ENCODE assay signal across 17 cellular contexts in genomic region chr1:39412892-39413291, GRCh38.
DNase-seq lines count a peak whose midpoint lies in the region; ATAC-seq and TF ChIP-seq lines count a peak whose summit lies in the region.
"Had no signal": no experiment of that assay in that cellular context is flagged by ENCODE, and none has a peak within 500 bp of the region (broad histone marks: within the 10 kb centered on the region; RNA-seq: fewer than 3 reads in every experiment).

No MANE protein-coding gene starts in this region.

- no peak for DNase-seq in CD4-positive, alpha-beta T cell
- DNase-seq in PC-9 (no peak), epithelial cell of proximal tubule (ENCODE audit: low read depth) (no peak), neural progenitor cell (ENCODE audit: low spot score) (no peak), ovary (no peak), NCI-H2171 treated with DMSO at 0.1 percent for 48 hours (lab: John Stamatoyannopoulos, UW) (no peak)
- no peak for DNase-seq in stimulated activated CD4-positive, alpha-beta T cell treated with anti-CD3 and anti-CD28 coated beads, Interleukin-4, amount 100 ng/mL, for 4 hours
- DNase-seq: activated CD4-positive, alpha-beta T cell treated with anti-CD3 and anti-CD28 coated beads, Interleukin-2, amount 50 U/mL, for 4 hours; activated effector memory CD4-positive, alpha-beta T cell treated with anti-CD3 and anti-CD28 coated beads, Interleukin-2, amount 50 U/mL, for 16 hours; heart left ventricle; NCI-H1092 treated with DMSO at 0.1 percent for 48 hours; T-cell had no signal

- peaks cover 45% of the 10 kb centered on the region for H3K4me1 ChIP-seq in PC-9 (replicated peaks; ENCODE audit: insufficient read depth)
- H3K4me1 ChIP-seq in neural progenitor cell = peaks cover 46% of the 10 kb centered on the region
- H3K4me1 ChIP-seq in ovary (ENCODE audit: insufficient read depth) = peaks cover 26% of the 10 kb centered on the region

- H4K20me1 ChIP-seq in PC-9 (ENCODE audit: insufficient read depth) (peaks cover 19% of the 10 kb centered on the region), neural progenitor cell (ENCODE audit: low read depth) (peaks cover 78% of the 10 kb centered on the region)

- H3K4me2 ChIP-seq in PC-9 (peak overlapping the region; percentile 99; the same call in 1 of the 2 replicates), neural progenitor cell (no peak overlapping the region)
- H3K4me2 ChIP-seq: KMS-11 had no signal

- H3K27ac Mint-ChIP-seq in CD4-positive, alpha-beta T cell = no peak overlapping the region
- H3K27ac Mint-ChIP-seq in neural progenitor cell = no peak overlapping the region

- no peak for TF ChIP-seq EP300 in ovary (IDR thresholded peaks at IDR 0.05)

- H3K4me3 ChIP-seq in PC-9 (no peak overlapping the region), epithelial cell of proximal tubule (ENCODE audit: low read depth, low read length) (peak overlapping the region; percentile 77), neural progenitor cell (no peak overlapping the region), ovary (no peak overlapping the region)
- H3K4me3 ChIP-seq: prostate gland had no signal

- peaks cover 67% of the 10 kb centered on the region for H3K79me2 ChIP-seq in PC-9 (ENCODE audit: low read depth)
- H3K79me2 ChIP-seq in neural progenitor cell (ENCODE audit: low read depth) = peaks cover 82% of the 10 kb centered on the region

- 79 to 86% (median 82%) methylated on average over 2 of the region's 2 CpGs for WGBS in ovary, 3 donors

- H3K36me3 Mint-ChIP-seq in CD4-positive, alpha-beta T cell (ENCODE audit: low read depth) = peaks cover 29% of the 10 kb centered on the region
- peaks cover 16% of the 10 kb centered on the region for H3K36me3 Mint-ChIP-seq in neural progenitor cell

- ATAC-seq in CD4-positive, alpha-beta T cell (ENCODE audit: poor library complexity) = no peak
- ATAC-seq in HG03521 (IDR thresholded peaks at IDR 0.05; ENCODE audit: unreplicated experiment) = no peak
- ATAC-seq: esophagus mucosa, heart left ventricle, Right ventricle myocardium inferior, T-cell had no signal

- H2AFZ ChIP-seq in PC-9 = no peak overlapping the region
- no peak overlapping the region for H2AFZ ChIP-seq in neural progenitor cell (replicated peaks)

- no TSS peak for BruUV-seq in PC-9 (replicated peaks; lab: Mats Ljungman, UMichigan)

- H3K9me3 Mint-ChIP-seq in CD4-positive, alpha-beta T cell = no peaks in the 10 kb centered on the region
- H3K9me3 Mint-ChIP-seq in neural progenitor cell = peaks cover 2% of the 10 kb centered on the region
- H3K9me3 Mint-ChIP-seq: T-cell had no signal

- H3K9me2 ChIP-seq in PC-9 (ENCODE audit: insufficient read depth) = no peaks in the 10 kb centered on the region

- TF ChIP-seq CTCF in CD4-positive, alpha-beta T cell (IDR thresholded peaks at IDR 0.05) = no peak
- TF ChIP-seq CTCF in PC-9 (conservative IDR thresholded peaks at IDR 0.05) = no peak
- TF ChIP-seq CTCF in epithelial cell of proximal tubule (conservative IDR thresholded peaks at IDR 0.05; ENCODE audit: low read depth, low read length) = no peak
- TF ChIP-seq CTCF in neural progenitor cell (IDR thresholded peaks at IDR 0.05) = no peak
- TF ChIP-seq CTCF in ovary (IDR thresholded peaks at IDR 0.05) = no peak

- CTCF ChIA-PET in CD4-positive, alpha-beta T cell (lab: Charles Lee) = no interaction called here
- CTCF ChIA-PET in PC-9 (lab: Charles Lee) = interaction anchor here (3.4 kb wide), 1 partner anchor 26 kb away, joined by 22 read pairs; no protein-coding TSS in a partner anchor

- no peak for TF ChIP-seq POLR2A in ovary (IDR thresholded peaks at IDR 0.05)

- H3K9ac ChIP-seq in neural progenitor cell = no peak overlapping the region
- H3K9ac ChIP-seq: KMS-11 had no signal

- no peaks in the 10 kb centered on the region for H3K9me3 ChIP-seq in CD4-positive, alpha-beta T cell (ENCODE audit: control insufficient read depth, low read length)
- H3K9me3 ChIP-seq in PC-9 (ENCODE audit: insufficient read depth, low read depth) (no peaks in the 10 kb centered on the region), neural progenitor cell (ENCODE audit: low read depth) (no peaks in the 10 kb centered on the region), ovary (no peaks in the 10 kb centered on the region)
- H3K9me3 ChIP-seq: heart left ventricle, prostate gland had no signal

- intact Hi-C loops in CD4-positive, alpha-beta T cell (cut with DNase I, micrococcal nuclease) = loop anchor here in 1 of 2 experiments (5.0 kb wide), 2 partner anchors 231 to 311 kb away; no protein-coding TSS in a partner anchor
- intact Hi-C loops in PC-9 (cut with micrococcal nuclease; ENCODE audit: unreplicated experiment) = loop anchor here (10.0 kb wide), 1 partner anchor 58 kb away; no protein-coding TSS in a partner anchor
- intact Hi-C loops in ovary (cut with DNase I) = loop anchor here in 1 of 4 donors (10.0 kb wide), 1 partner anchor 308 kb away; no protein-coding TSS in a partner anchor

- peaks cover 52% of the 10 kb centered on the region for H3K4me1 Mint-ChIP-seq in CD4-positive, alpha-beta T cell (ENCODE audit: low read depth)
- peaks cover 64% of the 10 kb centered on the region for H3K4me1 Mint-ChIP-seq in neural progenitor cell

- peaks cover 11% of the 10 kb centered on the region; the same call in 1 of the 2 replicates for H3K36me3 ChIP-seq in PC-9 (ENCODE audit: low read depth)
- H3K36me3 ChIP-seq in neural progenitor cell = peaks cover 6% of the 10 kb centered on the region
- no peaks in the 10 kb centered on the region for H3K36me3 ChIP-seq in ovary
- H3K36me3 ChIP-seq: prostate gland had no signal

- no peaks in the 10 kb centered on the region for H3K27me3 ChIP-seq in CD4-positive, alpha-beta T cell (ENCODE audit: control insufficient read depth, insufficient read depth, low read length)
- H3K27me3 ChIP-seq in PC-9 (ENCODE audit: insufficient read depth, low read depth) (no peaks in the 10 kb centered on the region), neural progenitor cell (no peaks in the 10 kb centered on the region), ovary (no peaks in the 10 kb centered on the region)
- H3K27me3 ChIP-seq: heart left ventricle had no signal

- POLR2A ChIA-PET in CD4-positive, alpha-beta T cell (lab: Charles Lee) = no interaction called here
- POLR2A ChIA-PET in PC-9 (lab: Charles Lee; ENCODE audit: unreplicated experiment) = no interaction called here

- H3K4me3 Mint-ChIP-seq in CD4-positive, alpha-beta T cell = peak overlapping the region; percentile 34
- peak overlapping the region; percentile 71 for H3K4me3 Mint-ChIP-seq in neural progenitor cell
- H3K4me3 Mint-ChIP-seq: T-cell had no signal

- no peak overlapping the region for H3K27ac ChIP-seq in CD4-positive, alpha-beta T cell (ENCODE audit: low read depth, low read length)
- H3K27ac ChIP-seq in PC-9 = no peak overlapping the region
- no peak overlapping the region for H3K27ac ChIP-seq in neural progenitor cell
- no peak overlapping the region for H3K27ac ChIP-seq in ovary
- H3K27ac ChIP-seq: KMS-11, prostate gland had no signal

- H3F3A ChIP-seq in PC-9 (ENCODE audit: insufficient read depth, low read depth) (peaks cover 9% of the 10 kb centered on the region), neural progenitor cell (ENCODE audit: low read depth) (peaks cover 27% of the 10 kb centered on the region)

- H3K27me3 Mint-ChIP-seq in CD4-positive, alpha-beta T cell = no peaks in the 10 kb centered on the region
- H3K27me3 Mint-ChIP-seq in neural progenitor cell (ENCODE audit: insufficient read depth, low read depth) = peaks cover 2% of the 10 kb centered on the region
- H3K27me3 Mint-ChIP-seq: T-cell had no signal
